In genomic region chr11:123195182-123196059, GRCh38 we compare ENCODE assay signal across 8 cellular contexts. TPM values are rescaled to one million over a fixed set of nuclear protein-coding genes. Genes with fewer than 3 reads are reported as not detected.
A peak's percentile ranks its signal among the peaks of the same experiment; 100 is the strongest.
DNase-seq lines count a peak whose midpoint lies in the region; ATAC-seq and TF ChIP-seq lines count a peak whose summit lies in the region.

Gene CLMP, minus strand, starts transcription at chr11:123195248. Its CDS starts 308 bp downstream, at chr11:123194940.

- H3K27me3 ChIP-seq in PC-3 (ENCODE audit: low read length) = no peaks in the 10 kb centered on the region
- H3K27me3 ChIP-seq in duodenal mucosa (ENCODE audit: control insufficient read depth in 1 of 2, insufficient read depth in 2 of 2, low read length in 2 of 2) = peaks cover 4 to 12% of the 10 kb centered on the region in 2 donors
- H3K27me3 ChIP-seq in testis = no peaks in the 10 kb centered on the region

- no peaks in the 10 kb centered on the region for H3K36me3 ChIP-seq in PC-3 (ENCODE audit: low read depth, low read length)
- no peaks in the 10 kb centered on the region for H3K36me3 ChIP-seq in duodenal mucosa (ENCODE audit: control insufficient read depth in 1 of 2, insufficient read depth in 2 of 2, low read length in 2 of 2)
- no peaks in the 10 kb centered on the region for H3K36me3 ChIP-seq in testis (ENCODE audit: low read depth, missing control alignments)

- POLR2A ChIA-PET in PC-3 (lab: Charles Lee; ENCODE audit: unreplicated experiment) = interaction anchor here (0.6 to 0.7 kb wide), 3 partner anchors 23 to 1887 kb away, joined by 3 to 8 read pairs (median 4); no protein-coding TSS in a partner anchor

- no peaks in the 10 kb centered on the region for H3F3A ChIP-seq in PC-3 (ENCODE audit: low read length, unreplicated experiment)

- H3K9me2 ChIP-seq in PC-3 (replicated peaks; ENCODE audit: low read length) = no peaks in the 10 kb centered on the region

- H3K4me1 ChIP-seq in PC-3 (ENCODE audit: insufficient read depth, low read length) = peaks cover 44% of the 10 kb centered on the region
- peaks cover 3 to 6% of the 10 kb centered on the region in 2 donors for H3K4me1 ChIP-seq in duodenal mucosa (ENCODE audit: control insufficient read depth in 1 of 2, insufficient read depth in 2 of 2, low read length in 2 of 2)
- no peaks in the 10 kb centered on the region for H3K4me1 ChIP-seq in testis

- ATAC-seq in PC-3 = peak; percentile 59
- no peak for ATAC-seq in GM18870 (IDR thresholded peaks at IDR 0.05; ENCODE audit: unreplicated experiment)

- BruUV-seq in PC-3 (replicated peaks; lab: Mats Ljungman, UMichigan) = TSS peak; percentile 62

- intact Hi-C loops in PC-3 (cut with micrococcal nuclease) = loop anchor here (2.0 kb wide), 1 partner anchor 49 kb away; no protein-coding TSS in a partner anchor
- intact Hi-C loops in testis (cut with DNase I; ENCODE audit: low total_unique reads) = no loop called here

- peak; percentile 36 for DNase-seq in G401 (ENCODE audit: low spot score)
- DNase-seq in PC-3 = peak; percentile 62
- peak; percentile 36 for DNase-seq in medulla oblongata (ENCODE audit: extremely low spot score)
- peak; percentile 46 for DNase-seq in testis
- DNase-seq in NCI-H2196 treated with DMSO at 0.1 percent for 48 hours (lab: John Stamatoyannopoulos, UW; ENCODE audit: unreplicated experiment) = no peak
- DNase-seq in NCI-H187 (lab: John Stamatoyannopoulos, UW) = no peak

- WGBS in testis, 2 donors = 9 to 15% methylated on average over 52 to 55 of the region's 55 CpGs

- H3K9ac ChIP-seq in PC-3 (ENCODE audit: low read length) = peak within 1 kb of the TSS; percentile 77
- peak within 1 kb of the TSS; percentile 22 to 44 for H3K9ac ChIP-seq in duodenal mucosa (ENCODE audit: low read depth in 1 of 2, low read length in 2 of 2)

- H3K9me3 ChIP-seq in PC-3 (ENCODE audit: low read length) (no peaks in the 10 kb centered on the region), duodenal mucosa (ENCODE audit: control insufficient read depth in 1 of 2, low read length in 2 of 2) (no peaks in the 10 kb centered on the region), testis (no peaks in the 10 kb centered on the region)

- in situ Hi-C loops in G401 (cut with HindIII; ENCODE audit: low sequenced_read_pairs) = no loop called here

- H4K20me1 ChIP-seq in PC-3 (ENCODE audit: low read length) = no peaks in the 10 kb centered on the region

- CTCF ChIA-PET in PC-3 (lab: Charles Lee) = no interaction called here

- TF ChIP-seq POLR2A in testis (IDR thresholded peaks at IDR 0.05) = no peak

- H3K27ac ChIP-seq in PC-3 (ENCODE audit: low read length) (peak within 1 kb of the TSS; percentile 23), duodenal mucosa (ENCODE audit: low read depth, low read length) (peak within 1 kb of the TSS; percentile 48), testis (peak within 1 kb of the TSS in 1 of 2 donors; percentile 79)

- H3K4me3 ChIP-seq in PC-3 (ENCODE audit: low read length) (peak within 1 kb of the TSS; percentile 78), duodenal mucosa (ENCODE audit: low read depth in 1 of 2, low read length in 2 of 2) (peak within 1 kb of the TSS; percentile 57 to 65), testis (peak within 1 kb of the TSS; percentile 45 to 52)

- H3K79me2 ChIP-seq in PC-3 (ENCODE audit: low read length) = peaks cover 48% of the 10 kb centered on the region

- TF ChIP-seq CTCF in PC-3 (conservative IDR thresholded peaks at IDR 0.05; ENCODE audit: low read depth, low read length) = no peak
- TF ChIP-seq CTCF in testis (IDR thresholded peaks at IDR 0.05) = no peak

- H2AFZ ChIP-seq in PC-3 (ENCODE audit: low read length) = peak within 1 kb of the TSS; percentile 81

- H3K4me2 ChIP-seq in PC-3 (ENCODE audit: low read length) = peak within 1 kb of the TSS; percentile 95

RNA-seq across cellular contexts. Expression of gene CLMP, which starts in this region (rescaled TPM):
- 0.37 and 2.5 TPM in 2 replicates for total RNA-seq in G401 (2014; rRNA removed; shearing (Covaris generic))
- total RNA-seq in PC-3 (2014; rRNA removed) (30.4 and 33.0 TPM in 2 replicates), testis (1 to 10 TPM; 6.0 to 6.3 TPM)
- polyA plus RNA-seq in testis (ENCODE audit: insufficient read depth, low read depth, low replicate concordance) = 6.5 TPM

Comparison
In these comparisons a context has a peak if more than half of its experiments do, and no peak if none do; other contexts are left out.
1. DNase-seq: peak in G401 (single experiment), PC-3 (single experiment), medulla oblongata (single experiment) and testis (single experiment); none in NCI-H2196 treated with DMSO at 0.1 percent for 48 hours (single experiment) and NCI-H187 (0 of 2).
2. Peak in every context shown above with its lines, with median percentiles within 50 percentile points of each other: H3K4me3 ChIP-seq.